In the genomic region with DNA sequence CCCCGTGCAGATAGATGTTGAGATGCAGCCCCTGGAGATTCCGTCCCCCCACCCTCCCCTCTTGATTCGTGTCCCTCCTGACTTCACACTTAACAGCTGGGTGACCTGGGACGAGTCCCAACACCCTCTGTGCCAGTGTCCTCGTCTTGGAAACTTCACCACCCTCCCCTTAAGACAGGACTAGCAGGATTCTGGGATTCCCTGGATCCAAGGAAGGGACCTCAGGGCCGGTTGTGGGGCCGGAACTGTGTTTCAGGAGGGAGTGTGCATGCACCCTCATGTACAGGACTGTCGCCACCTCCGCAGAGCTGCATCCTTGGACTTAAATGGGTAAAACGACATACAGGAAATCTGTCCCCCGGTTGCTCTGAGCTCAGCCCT, we compare ENCODE assay signal across 8 cellular contexts. TPM values are rescaled to one million over a fixed set of nuclear protein-coding genes. Genes with fewer than 3 reads are reported as not detected.
DNase-seq lines count a peak whose midpoint lies in the region; TF ChIP-seq lines count a peak whose summit lies in the region.

No MANE protein-coding gene starts in this region.

- H3K4me3 ChIP-seq in epithelial cell of esophagus (ENCODE audit: low read length) (peak overlapping the region; percentile 89), osteoblast (ENCODE audit: insufficient read depth, low read length) (peak overlapping the region; percentile 81)

- H4K20me1 ChIP-seq in osteoblast (ENCODE audit: insufficient read depth, low read length) = peaks cover 23% of the 10 kb centered on the region

- peaks cover 10% of the 10 kb centered on the region for H3K36me3 ChIP-seq in osteoblast (ENCODE audit: insufficient read depth, low read length)

- TF ChIP-seq CTCF in VCaP (conservative IDR thresholded peaks at IDR 0.05) (no peak), epithelial cell of esophagus (IDR thresholded peaks at IDR 0.05; ENCODE audit: insufficient read depth, low read depth, low read length, missing control alignments) (no peak), osteoblast (IDR thresholded peaks at IDR 0.05; ENCODE audit: extremely low read depth, low read depth, low read length) (no peak)

- peak overlapping the region; percentile 95 for H3K4me2 ChIP-seq in osteoblast (ENCODE audit: insufficient read depth, low read length)

- DNase-seq in activated T-cell treated with anti-CD3 and anti-CD28 coated beads, Interleukin-2, amount 50 U/mL, for 1 hour = peak; percentile 37
- DNase-seq in activated T-cell treated with anti-CD3 and anti-CD28 coated beads for 4 hours (no peak), epithelial cell of esophagus (ENCODE audit: low read depth) (peak; percentile 32), osteoblast (ENCODE audit: insufficient read length, low spot score, missing footprints) (no peak), OCI-M2 (lab: John Stamatoyannopoulos, UW; ENCODE audit: unreplicated experiment) (no peak), GDM1 (lab: John Stamatoyannopoulos, UW) (no peak), ACHN (no peak)

- H2AFZ ChIP-seq in osteoblast (ENCODE audit: low read length) = peak overlapping the region; percentile 9

- H3K79me2 ChIP-seq in osteoblast (ENCODE audit: insufficient read depth, low read length) = peaks cover 74% of the 10 kb centered on the region

- no peaks in the 10 kb centered on the region for H3K27me3 ChIP-seq in osteoblast (ENCODE audit: insufficient read depth, low read length)

- no peaks in the 10 kb centered on the region for H3K9me3 ChIP-seq in osteoblast (ENCODE audit: low read depth, low read length)

- H3K27ac ChIP-seq in VCaP = peak overlapping the region; percentile 77; the same call in 1 of the 2 replicates
- peak overlapping the region; percentile 79 for H3K27ac ChIP-seq in osteoblast (ENCODE audit: low read depth, low read length)

- H3K4me1 ChIP-seq in osteoblast (ENCODE audit: insufficient read depth, low read length) = peaks cover 49% of the 10 kb centered on the region

- in situ Hi-C loops in ACHN (cut with HindIII; ENCODE audit: low pct_ligation_motif_present, low pct_unique_long_range_greater_than_20kb, low sequenced_read_pairs) = no loop called here

RNA-seq across cellular contexts. Expression of a gene that starts 1.0 kb away (rescaled TPM):
- 86.9 and 96.6 TPM in 2 replicates for total RNA-seq in osteoblast

RNA-seq across cellular contexts. Expression of a gene that starts 1.3 kb away (rescaled TPM):
- total RNA-seq in osteoblast = 1.8 and 2.1 TPM in 2 replicates

RNA-seq across cellular contexts. Expression of a gene that starts 49.9 kb away (rescaled TPM):
- 0.29 and 0.36 TPM in 2 replicates for total RNA-seq in osteoblast

Comparison
In these comparisons a context has a peak if more than half of its experiments do, and no peak if none do; other contexts are left out.
1. DNase-seq: peak in activated T-cell treated with anti-CD3 and anti-CD28 coated beads, Interleukin-2, amount 50 U/mL, for 1 hour (single experiment) and epithelial cell of esophagus (single experiment); none in activated T-cell treated with anti-CD3 and anti-CD28 coated beads for 4 hours (single experiment), osteoblast (single experiment), OCI-M2 (single experiment), GDM1 (single experiment) and ACHN (single experiment).